9 cellular contexts compared by ENCODE assay signal in the genomic region with DNA sequence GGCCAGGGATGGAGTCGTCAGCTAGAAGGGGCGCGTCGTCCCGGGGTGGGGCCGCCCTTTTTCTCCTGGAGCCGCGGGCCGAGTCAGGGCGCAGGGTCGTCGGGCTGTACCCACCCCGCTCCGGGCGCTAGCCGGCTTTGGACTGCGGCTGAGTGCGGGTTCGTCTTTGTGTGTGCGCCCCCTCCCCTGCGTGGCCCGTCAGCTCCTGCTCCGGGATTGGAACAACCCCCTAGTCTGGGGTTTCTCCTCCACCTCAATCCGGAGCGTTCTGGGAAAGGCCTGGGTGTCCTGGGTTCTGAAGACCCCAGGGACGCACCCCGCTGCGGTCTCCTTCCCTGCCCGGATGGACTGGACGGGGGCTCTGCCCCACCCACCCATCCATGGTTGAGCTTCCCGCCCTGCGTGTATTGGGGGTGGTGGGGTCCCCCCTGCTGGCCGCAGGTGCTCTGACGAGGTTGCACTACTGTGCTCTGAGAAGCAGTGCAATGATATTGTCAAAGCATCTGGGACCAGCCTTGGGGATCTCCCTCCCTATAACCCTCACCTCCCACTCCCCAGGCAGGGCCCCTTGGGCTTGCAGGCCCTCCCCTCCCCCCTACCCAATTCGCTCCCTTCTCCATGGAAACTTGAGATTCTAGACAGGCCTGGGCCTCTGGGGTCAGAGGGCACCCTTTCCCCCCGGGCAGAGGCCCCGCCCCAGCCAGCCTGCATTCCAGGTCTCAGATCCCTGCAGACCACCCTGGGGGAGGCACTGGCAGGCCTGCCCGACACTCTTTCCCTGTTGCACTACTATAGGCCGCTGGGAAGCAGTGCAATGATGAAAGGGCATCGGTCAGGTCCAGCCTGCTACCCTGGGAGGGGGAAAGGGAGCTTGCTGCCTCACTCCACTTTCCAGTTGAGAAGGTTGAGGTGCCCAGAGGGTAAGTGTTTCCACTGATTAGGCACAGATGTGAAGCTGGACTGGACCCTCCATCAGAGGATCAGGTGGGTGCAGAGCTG. TPM values are rescaled to one million over a fixed set of nuclear protein-coding genes. Genes with fewer than 3 reads are reported as not detected.
DNase-seq lines count a peak whose midpoint lies in the region; ATAC-seq and TF ChIP-seq lines count a peak whose summit lies in the region.
"Had no signal": no experiment of that assay in that cellular context is flagged by ENCODE, and none has a peak within 500 bp of the region (broad histone marks: within the 10 kb centered on the region; RNA-seq: fewer than 3 reads in every experiment).

No MANE protein-coding gene starts in this region.

- peak overlapping the region; percentile 97 for H3K4me3 Mint-ChIP-seq in HFFc6
- H3K4me3 Mint-ChIP-seq in brain = peak overlapping the region; percentile 91 to 96 (median 92)

- no peak for TF ChIP-seq CTCF in AG10803 (conservative IDR thresholded peaks at IDR 0.05; ENCODE audit: low read length)
- TF ChIP-seq CTCF in HFFc6 (IDR thresholded peaks at IDR 0.05) = peak; percentile 41
- TF ChIP-seq CTCF in brain (conservative IDR thresholded peaks at IDR 0.05) = no peak

- no peak for ATAC-seq in GM19455 (IDR thresholded peaks at IDR 0.05; ENCODE audit: unreplicated experiment)

- H3K9me3 Mint-ChIP-seq in HFFc6 (no peaks in the 10 kb centered on the region), brain (peaks cover 0 to 2% (median 0%) of the 10 kb centered on the region in 5 experiments)

- peak overlapping the region; percentile 78; the same call in 1 of the 2 replicates for H3K27ac Mint-ChIP-seq in HFFc6
- H3K27ac Mint-ChIP-seq in brain = peak overlapping the region in 3 of 5 experiments; percentile 63 to 96 (median 89)

- H3K36me3 ChIP-seq in muscle layer of colon (ENCODE audit: insufficient read depth, low read length) = no peaks in the 10 kb centered on the region

- peaks cover 5% of the 10 kb centered on the region for H3K4me1 ChIP-seq in muscle layer of colon (ENCODE audit: insufficient read depth, low read length)

- H3K27me3 ChIP-seq in muscle layer of colon (ENCODE audit: control insufficient read depth in 1 of 2, insufficient read depth in 2 of 2, low read length in 2 of 2) = peaks cover 5 to 26% of the 10 kb centered on the region in 2 donors

- peaks cover 2% of the 10 kb centered on the region for H3K27me3 Mint-ChIP-seq in HFFc6 (ENCODE audit: insufficient read depth)
- H3K27me3 Mint-ChIP-seq in brain = peaks cover 4% of the 10 kb centered on the region

- no peaks in the 10 kb centered on the region for H3K36me3 Mint-ChIP-seq in HFFc6 (ENCODE audit: low read depth)
- no peaks in the 10 kb centered on the region for H3K36me3 Mint-ChIP-seq in brain

- H3K4me1 Mint-ChIP-seq in HFFc6 (ENCODE audit: low read depth) = peaks cover 24% of the 10 kb centered on the region
- peaks cover 27% of the 10 kb centered on the region for H3K4me1 Mint-ChIP-seq in brain

- no peak overlapping the region for H3K9ac ChIP-seq in muscle layer of colon (ENCODE audit: low read length)

- H3K4me3 ChIP-seq in AG10803 (ENCODE audit: low read length) = peak overlapping the region; percentile 79
- H3K4me3 ChIP-seq in muscle layer of colon (ENCODE audit: low read depth in 1 of 2, low read length in 2 of 2) = peak overlapping the region; percentile 38 to 82

- H3K27ac ChIP-seq in muscle layer of colon (ENCODE audit: low read depth, low read length) = peak overlapping the region; percentile 7

- DNase-seq in AG10803 (ENCODE audit: low read depth) (no peak), HFFc6 (no peak), NCI-H446 treated with DMSO at 0.1 percent for 48 hours (lab: John Stamatoyannopoulos, UW) (no peak), GM03348 (ENCODE audit: low spot score) (no peak), GM19240 (ENCODE audit: insufficient read length, low spot score) (no peak)

- no peaks in the 10 kb centered on the region for H3K9me3 ChIP-seq in muscle layer of colon (ENCODE audit: low read length)

RNA-seq across cellular contexts. Expression of gene SDF2L1, which starts 10.7 kb away (rescaled TPM):
- total RNA-seq in HFFc6 (2021; fragmentation: NEBNext Ultra II Directional; extraction: Animal tissue kit (Norgen Biotek cat#: 25700)) = 10 to 100 TPM; 49.1 to 63.5 (median 55.6) TPM
- polyA plus RNA-seq in brain (ENCODE audit: insufficient read depth, low read depth, low replicate concordance) = 19.1 TPM

RNA-seq across cellular contexts. Expression of gene PPIL2, which starts 13.0 kb away (rescaled TPM):
- 10 to 100 TPM; 34.9 to 42.2 (median 39.4) TPM for total RNA-seq in HFFc6 (2021; fragmentation: NEBNext Ultra II Directional; extraction: Animal tissue kit (Norgen Biotek cat#: 25700))
- polyA plus RNA-seq in brain (ENCODE audit: insufficient read depth, low read depth, low replicate concordance) = 25.8 TPM

RNA-seq across cellular contexts. Expression of gene CCDC116, which starts 20.3 kb away (rescaled TPM):
- total RNA-seq in HFFc6 (2021; fragmentation: NEBNext Ultra II Directional; extraction: Animal tissue kit (Norgen Biotek cat#: 25700)) = under 1 TPM; 0.16 to 0.33 (median 0.23) TPM
- polyA plus RNA-seq in brain (ENCODE audit: insufficient read depth, low read depth, low replicate concordance) = 0.24 TPM
- total RNA-seq: renal cortical epithelial cell had no signal

RNA-seq across cellular contexts. Expression of gene YDJC, which starts 23.0 kb away (rescaled TPM):
- 10 to 100 TPM; 18.6 to 29.5 (median 20.0) TPM for total RNA-seq in HFFc6 (2021; fragmentation: NEBNext Ultra II Directional; extraction: Animal tissue kit (Norgen Biotek cat#: 25700))
- 16.1 TPM for polyA plus RNA-seq in brain (ENCODE audit: insufficient read depth, low read depth, low replicate concordance)
